Comparison of ENCODE assay signal across 1 cellular context in genomic region chr2:98936133-98936916, GRCh38.
TF ChIP-seq lines count a peak whose summit lies in the region.

TSS of gene CRACDL (minus strand) at chr2:98936225. CDS start at chr2:98846800, 89,425 bp downstream.

TF ChIP-seq in WTC11, 78 proteins besides CTCF, POLR2A, EP300 and RAD21 (continued from another document):
- TF ChIP-seq USF1 (CRISPR knock-in tag; IDR thresholded peaks at IDR 0.05), result no peak
- TF ChIP-seq, protein P1, sequence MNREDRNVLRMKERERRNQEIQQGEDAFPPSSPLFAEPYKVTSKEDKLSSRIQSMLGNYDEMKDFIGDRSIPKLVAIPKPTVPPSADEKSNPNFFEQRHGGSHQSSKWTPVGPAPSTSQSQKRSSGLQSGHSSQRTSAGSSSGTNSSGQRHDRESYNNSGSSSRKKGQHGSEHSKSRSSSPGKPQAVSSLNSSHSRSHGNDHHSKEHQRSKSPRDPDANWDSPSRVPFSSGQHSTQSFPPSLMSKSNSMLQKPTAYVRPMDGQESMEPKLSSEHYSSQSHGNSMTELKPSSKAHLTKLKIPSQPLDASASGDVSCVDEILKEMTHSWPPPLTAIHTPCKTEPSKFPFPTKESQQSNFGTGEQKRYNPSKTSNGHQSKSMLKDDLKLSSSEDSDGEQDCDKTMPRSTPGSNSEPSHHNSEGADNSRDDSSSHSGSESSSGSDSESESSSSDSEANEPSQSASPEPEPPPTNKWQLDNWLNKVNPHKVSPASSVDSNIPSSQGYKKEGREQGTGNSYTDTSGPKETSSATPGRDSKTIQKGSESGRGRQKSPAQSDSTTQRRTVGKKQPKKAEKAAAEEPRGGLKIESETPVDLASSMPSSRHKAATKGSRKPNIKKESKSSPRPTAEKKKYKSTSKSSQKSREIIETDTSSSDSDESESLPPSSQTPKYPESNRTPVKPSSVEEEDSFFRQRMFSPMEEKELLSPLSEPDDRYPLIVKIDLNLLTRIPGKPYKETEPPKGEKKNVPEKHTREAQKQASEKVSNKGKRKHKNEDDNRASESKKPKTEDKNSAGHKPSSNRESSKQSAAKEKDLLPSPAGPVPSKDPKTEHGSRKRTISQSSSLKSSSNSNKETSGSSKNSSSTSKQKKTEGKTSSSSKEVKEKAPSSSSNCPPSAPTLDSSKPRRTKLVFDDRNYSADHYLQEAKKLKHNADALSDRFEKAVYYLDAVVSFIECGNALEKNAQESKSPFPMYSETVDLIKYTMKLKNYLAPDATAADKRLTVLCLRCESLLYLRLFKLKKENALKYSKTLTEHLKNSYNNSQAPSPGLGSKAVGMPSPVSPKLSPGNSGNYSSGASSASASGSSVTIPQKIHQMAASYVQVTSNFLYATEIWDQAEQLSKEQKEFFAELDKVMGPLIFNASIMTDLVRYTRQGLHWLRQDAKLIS (CRISPR knock-in tag; IDR thresholded peaks at IDR 0.05; ENCODE audit: borderline replicate concordance), result no peak
TF ChIP-seq in WTC11: peak in this region for 0.
